12 cellular contexts compared by ENCODE assay signal in genomic region chr16:67268136-67268579, GRCh38. TPM values are rescaled to one million over a fixed set of nuclear protein-coding genes. Genes with fewer than 3 reads are reported as not detected.
DNase-seq lines count a peak whose midpoint lies in the region; ATAC-seq and TF ChIP-seq lines count a peak whose summit lies in the region.
"Had no signal": no experiment of that assay in that cellular context is flagged by ENCODE, and none has a peak within 500 bp of the region (broad histone marks: within the 10 kb centered on the region; RNA-seq: fewer than 3 reads in every experiment).

No MANE protein-coding gene starts in this region.

- H3K4me3 Mint-ChIP-seq in Caco-2 (ENCODE audit: unreplicated experiment) (no peak overlapping the region), glutamatergic neuron (ENCODE audit: unreplicated experiment) (no peak overlapping the region)
- H3K4me3 Mint-ChIP-seq: CD8-positive, alpha-beta memory T cell; naive B cell had no signal

- peak; percentile 33 to 73 (median 59) for ATAC-seq in right lobe of liver
- ATAC-seq in GM18511 (IDR thresholded peaks at IDR 0.05; ENCODE audit: unreplicated experiment): no peak
- ATAC-seq in HG03571 (IDR thresholded peaks at IDR 0.05; ENCODE audit: unreplicated experiment): no peak

- H3K27me3 ChIP-seq in Caco-2 (replicated peaks; ENCODE audit: control insufficient read depth, insufficient read depth, low read length): no peaks in the 10 kb centered on the region
- H3K27me3 ChIP-seq in right lobe of liver: no peaks in the 10 kb centered on the region

- intact Hi-C loops in Caco-2 (cut with micrococcal nuclease; ENCODE audit: unreplicated experiment) (no loop called here), right lobe of liver (cut with DNase I) (no loop called here)

- TF ChIP-seq CTCF in Caco-2 (IDR thresholded peaks at IDR 0.05; ENCODE audit: insufficient read depth in 1 of 2, low read depth in 1 of 2, low read length in 1 of 2, severe bottlenecking in 1 of 2, unreplicated experiment in 1 of 2) (no peak), choroid plexus epithelial cell (conservative IDR thresholded peaks at IDR 0.05; ENCODE audit: low read depth, low read length) (no peak), right lobe of liver (IDR thresholded peaks at IDR 0.05) (no peak), glutamatergic neuron (IDR thresholded peaks at IDR 0.05; ENCODE audit: partially characterized antibody, unreplicated experiment) (no peak), GM13977 (IDR thresholded peaks at IDR 0.05; ENCODE audit: extremely low read depth, insufficient read depth, missing control alignments) (no peak)

- H3K27ac Mint-ChIP-seq in Caco-2 (ENCODE audit: unreplicated experiment) (no peak overlapping the region), glutamatergic neuron (ENCODE audit: unreplicated experiment) (no peak overlapping the region)
- H3K27ac Mint-ChIP-seq: CD8-positive, alpha-beta memory T cell; naive B cell had no signal

- H3K36me3 Mint-ChIP-seq in Caco-2 (ENCODE audit: insufficient read depth, unreplicated experiment): no peaks in the 10 kb centered on the region
- H3K36me3 Mint-ChIP-seq in glutamatergic neuron (ENCODE audit: unreplicated experiment): no peaks in the 10 kb centered on the region
- H3K36me3 Mint-ChIP-seq: CD8-positive, alpha-beta memory T cell; naive B cell had no signal

- H3K27me3 Mint-ChIP-seq in Caco-2 (ENCODE audit: insufficient read depth, unreplicated experiment): no peaks in the 10 kb centered on the region
- H3K27me3 Mint-ChIP-seq in glutamatergic neuron (ENCODE audit: unreplicated experiment): peaks cover 3% of the 10 kb centered on the region

- H3K9me3 Mint-ChIP-seq in Caco-2 (ENCODE audit: unreplicated experiment): no peaks in the 10 kb centered on the region
- no peaks in the 10 kb centered on the region for H3K9me3 Mint-ChIP-seq in glutamatergic neuron (ENCODE audit: unreplicated experiment)
- H3K9me3 Mint-ChIP-seq: CD8-positive, alpha-beta memory T cell; naive B cell had no signal

- CTCF ChIA-PET in Caco-2 (lab: Charles Lee): interaction anchor here (0.6 to 3.7 kb wide), 5 partner anchors 8 to 213 kb away, joined by 3 to 19 read pairs (median 3); partner anchors contain the start of gene ATP6V0D1

- WGBS in right lobe of liver (ENCODE audit: insufficient coverage, low coverage, low lambda C conversion rate, missing lambda C conversion rate): 52% methylated on average over 5 of the region's 5 CpGs

- DNase-seq in Caco-2: peak; percentile 73 to 90
- peak; percentile 96 for DNase-seq in NCI-H226
- DNase-seq in choroid plexus epithelial cell (ENCODE audit: low read depth): peak; percentile 84
- no peak for DNase-seq in right lobe of liver
- DNase-seq in glutamatergic neuron: no peak
- DNase-seq in GM13977 (ENCODE audit: low spot score): no peak
- DNase-seq: activated T-cell treated with anti-CD3 and anti-CD28 coated beads, Interleukin-2, amount 50 U/mL, for 48 hours; naive B cell; NCI-H146 had no signal

- peaks cover 9% of the 10 kb centered on the region for H3K4me1 Mint-ChIP-seq in Caco-2 (ENCODE audit: low read depth, unreplicated experiment)
- no peaks in the 10 kb centered on the region for H3K4me1 Mint-ChIP-seq in glutamatergic neuron (ENCODE audit: low read depth, unreplicated experiment)
- H3K4me1 Mint-ChIP-seq: CD8-positive, alpha-beta memory T cell; naive B cell had no signal

- H3K4me3 ChIP-seq in Caco-2 (ENCODE audit: low read depth, low read length) (no peak overlapping the region), choroid plexus epithelial cell (ENCODE audit: low read depth, low read length) (no peak overlapping the region), right lobe of liver (no peak overlapping the region)

- no peak overlapping the region for H3K27ac ChIP-seq in right lobe of liver

- H3K4me1 ChIP-seq in Caco-2 (peaks cover 15% of the 10 kb centered on the region), right lobe of liver (no peaks in the 10 kb centered on the region)

- POLR2A ChIA-PET in Caco-2 (lab: Charles Lee): interaction anchor here (0.6 to 1.3 kb wide), 6 partner anchors 22 to 203 kb away, joined by 3 to 10 read pairs (median 6); no protein-coding TSS in a partner anchor

- no peak for TF ChIP-seq POLR2A in right lobe of liver (IDR thresholded peaks at IDR 0.05)

- no TSS peak for BruUV-seq in Caco-2 (replicated peaks; lab: Mats Ljungman, UMichigan)

- in situ Hi-C loops in GM13977 (cut with MboI; ENCODE audit: low pct_unique_long_range_greater_than_20kb, low sequenced_read_pairs, unreplicated experiment): loop anchor here (10.0 kb wide), 1 partner anchor 137 kb away; no protein-coding TSS in a partner anchor

- H3K36me3 ChIP-seq in Caco-2 (ENCODE audit: control insufficient read depth, insufficient read depth, low read length): no peaks in the 10 kb centered on the region
- no peaks in the 10 kb centered on the region for H3K36me3 ChIP-seq in right lobe of liver

- H3K9me3 ChIP-seq in Caco-2: no peaks in the 10 kb centered on the region
- no peaks in the 10 kb centered on the region for H3K9me3 ChIP-seq in right lobe of liver

RNA-seq across cellular contexts. Expression of gene PLEKHG4, which starts 11.2 kb away (rescaled TPM):
- total RNA-seq in Caco-2 (2022): 91.0 and 96.4 TPM in 2 replicates
- under 1 TPM; 0.09 to 0.53 (median 0.20) TPM for total RNA-seq in right lobe of liver
- 3.4 TPM for total RNA-seq in glutamatergic neuron (ENCODE audit: unreplicated experiment)

RNA-seq across cellular contexts. Expression of gene SLC9A5, which starts 19.4 kb away (rescaled TPM):
- total RNA-seq in Caco-2 (2022) (2.3 and 2.4 TPM in 2 replicates), right lobe of liver (under 1 TPM; 0.06 to 0.53 (median 0.15) TPM), glutamatergic neuron (ENCODE audit: unreplicated experiment) (1.4 TPM)

RNA-seq across cellular contexts. Expression of gene FHOD1, which starts 20.9 kb away (rescaled TPM):
- total RNA-seq in Caco-2 (2022) (59.1 and 69.0 TPM in 2 replicates), right lobe of liver (1 to 10 TPM; 2.3 to 9.6 (median 3.5) TPM), glutamatergic neuron (ENCODE audit: unreplicated experiment) (18.8 TPM)

RNA-seq across cellular contexts. Expression of gene TMEM208, which starts 41.2 kb away (rescaled TPM):
- 63.8 and 69.7 TPM in 2 replicates for total RNA-seq in Caco-2 (2022)
- total RNA-seq in right lobe of liver: 10 to 100 TPM; 32.6 to 58.7 (median 40.5) TPM
- 42.6 TPM for total RNA-seq in glutamatergic neuron (ENCODE audit: unreplicated experiment)

RNA-seq across cellular contexts. Expression of gene KCTD19, which starts 58.4 kb away (rescaled TPM):
- total RNA-seq in Caco-2 (2022): not detected in 2 replicates
- not detected for total RNA-seq in right lobe of liver
- total RNA-seq in glutamatergic neuron (ENCODE audit: unreplicated experiment): 1.0 TPM

Comparison
In these comparisons a context has a peak if more than half of its experiments do, and no peak if none do; other contexts are left out.
1. DNase-seq: peak in Caco-2 (2 of 2), NCI-H226 (single experiment) and choroid plexus epithelial cell (single experiment); none in right lobe of liver (0 of 3), glutamatergic neuron (single experiment) and GM13977 (single experiment).
2. ATAC-seq: peak in right lobe of liver (4 of 4); none in GM18511 (single experiment) and HG03571 (single experiment).
3. RNA of gene PLEKHG4, which starts 11.2 kb away (total RNA-seq): 91.0 to 96.4 TPM in Caco-2; 3.4 TPM in glutamatergic neuron (single experiment) and 0.09 to 0.53 TPM in right lobe of liver; every median in the first group is over 10 times any median in the second.